1 cellular context compared by ENCODE assay signal in the genomic region with DNA sequence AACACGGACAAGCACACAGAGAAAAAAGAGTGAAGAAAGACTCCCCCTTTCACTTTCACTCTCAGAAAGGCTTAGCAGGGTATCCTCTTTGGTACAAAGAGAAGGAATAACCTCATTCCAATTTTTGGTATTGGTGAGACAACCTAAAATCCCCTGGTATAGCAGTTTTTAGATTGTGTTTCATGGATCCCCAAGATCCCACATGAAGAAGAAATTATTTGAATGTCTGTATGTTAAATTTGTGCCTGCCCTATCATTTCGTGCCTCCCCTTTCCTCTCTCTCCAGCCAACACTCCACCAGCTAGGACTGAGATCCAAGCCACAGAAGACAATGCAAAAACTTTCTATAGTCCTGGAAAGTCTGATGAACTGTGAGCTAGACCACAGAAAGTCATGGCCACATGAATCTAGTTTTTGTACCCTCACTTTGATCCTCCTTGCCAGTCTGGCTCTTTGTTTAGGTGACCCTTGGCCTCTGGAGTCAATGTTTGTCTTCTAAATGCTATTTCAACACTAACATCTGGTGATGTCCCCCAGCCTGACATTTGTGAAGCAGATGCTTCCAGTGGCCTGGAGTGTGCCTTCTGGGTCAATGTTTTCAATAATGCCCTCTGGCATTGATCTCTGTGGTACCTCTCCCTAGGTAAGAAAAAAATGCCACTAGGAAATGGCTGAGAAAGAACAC.
TF ChIP-seq lines count a peak whose summit lies in the region.

No MANE protein-coding gene starts in this region.

TF ChIP-seq in HepG2, 621 proteins besides CTCF, POLR2A, EP300 and RAD21 (continued from another document):
- TF ChIP-seq, protein P1, sequence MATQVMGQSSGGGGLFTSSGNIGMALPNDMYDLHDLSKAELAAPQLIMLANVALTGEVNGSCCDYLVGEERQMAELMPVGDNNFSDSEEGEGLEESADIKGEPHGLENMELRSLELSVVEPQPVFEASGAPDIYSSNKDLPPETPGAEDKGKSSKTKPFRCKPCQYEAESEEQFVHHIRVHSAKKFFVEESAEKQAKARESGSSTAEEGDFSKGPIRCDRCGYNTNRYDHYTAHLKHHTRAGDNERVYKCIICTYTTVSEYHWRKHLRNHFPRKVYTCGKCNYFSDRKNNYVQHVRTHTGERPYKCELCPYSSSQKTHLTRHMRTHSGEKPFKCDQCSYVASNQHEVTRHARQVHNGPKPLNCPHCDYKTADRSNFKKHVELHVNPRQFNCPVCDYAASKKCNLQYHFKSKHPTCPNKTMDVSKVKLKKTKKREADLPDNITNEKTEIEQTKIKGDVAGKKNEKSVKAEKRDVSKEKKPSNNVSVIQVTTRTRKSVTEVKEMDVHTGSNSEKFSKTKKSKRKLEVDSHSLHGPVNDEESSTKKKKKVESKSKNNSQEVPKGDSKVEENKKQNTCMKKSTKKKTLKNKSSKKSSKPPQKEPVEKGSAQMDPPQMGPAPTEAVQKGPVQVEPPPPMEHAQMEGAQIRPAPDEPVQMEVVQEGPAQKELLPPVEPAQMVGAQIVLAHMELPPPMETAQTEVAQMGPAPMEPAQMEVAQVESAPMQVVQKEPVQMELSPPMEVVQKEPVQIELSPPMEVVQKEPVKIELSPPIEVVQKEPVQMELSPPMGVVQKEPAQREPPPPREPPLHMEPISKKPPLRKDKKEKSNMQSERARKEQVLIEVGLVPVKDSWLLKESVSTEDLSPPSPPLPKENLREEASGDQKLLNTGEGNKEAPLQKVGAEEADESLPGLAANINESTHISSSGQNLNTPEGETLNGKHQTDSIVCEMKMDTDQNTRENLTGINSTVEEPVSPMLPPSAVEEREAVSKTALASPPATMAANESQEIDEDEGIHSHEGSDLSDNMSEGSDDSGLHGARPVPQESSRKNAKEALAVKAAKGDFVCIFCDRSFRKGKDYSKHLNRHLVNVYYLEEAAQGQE (IDR thresholded peaks at IDR 0.05; ENCODE audit: borderline replicate concordance in 1 of 2, low read depth in 1 of 2, low read length in 2 of 2), result peak in 1 of 2 experiments; percentile 78; a peak in 2 of 4 replicates
- TF ChIP-seq, protein P2, sequence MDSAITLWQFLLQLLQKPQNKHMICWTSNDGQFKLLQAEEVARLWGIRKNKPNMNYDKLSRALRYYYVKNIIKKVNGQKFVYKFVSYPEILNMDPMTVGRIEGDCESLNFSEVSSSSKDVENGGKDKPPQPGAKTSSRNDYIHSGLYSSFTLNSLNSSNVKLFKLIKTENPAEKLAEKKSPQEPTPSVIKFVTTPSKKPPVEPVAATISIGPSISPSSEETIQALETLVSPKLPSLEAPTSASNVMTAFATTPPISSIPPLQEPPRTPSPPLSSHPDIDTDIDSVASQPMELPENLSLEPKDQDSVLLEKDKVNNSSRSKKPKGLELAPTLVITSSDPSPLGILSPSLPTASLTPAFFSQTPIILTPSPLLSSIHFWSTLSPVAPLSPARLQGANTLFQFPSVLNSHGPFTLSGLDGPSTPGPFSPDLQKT (CRISPR knock-in tag; IDR thresholded peaks at IDR 0.05; ENCODE audit: borderline replicate concordance), result no peak
- TF ChIP-seq MLLT10 (CRISPR knock-in tag; IDR thresholded peaks at IDR 0.05) (no peak), ZNF331 (CRISPR knock-in tag; IDR thresholded peaks at IDR 0.05) (peak; percentile 95), SIX4 (CRISPR knock-in tag; IDR thresholded peaks at IDR 0.05) (peak; percentile 89), NR2F6 (IDR thresholded peaks at IDR 0.05) (peak; percentile 100), NR2F6 (CRISPR knock-in tag; IDR thresholded peaks at IDR 0.05) (peak; percentile 100), ZNF292 (CRISPR knock-in tag; IDR thresholded peaks at IDR 0.05; ENCODE audit: borderline replicate concordance, low read depth) (peak; percentile 95), TAF15 (IDR thresholded peaks at IDR 0.05; ENCODE audit: low read depth, low read length, poor library complexity, severe bottlenecking) (no peak), SP5 (CRISPR knock-in tag; IDR thresholded peaks at IDR 0.05; ENCODE audit: borderline replicate concordance, low read depth) (peak; percentile 77), ZFP62 (CRISPR knock-in tag; IDR thresholded peaks at IDR 0.05) (no peak), HDAC2 (CRISPR knock-in tag; IDR thresholded peaks at IDR 0.05) (peak; percentile 99), CCAR2 (optimal IDR thresholded peaks at IDR 0.05; ENCODE audit: low read depth, low read length) (no peak), ONECUT2 (CRISPR knock-in tag; IDR thresholded peaks at IDR 0.05) (peak; percentile 78), ZNF232 (CRISPR knock-in tag; IDR thresholded peaks at IDR 0.05; ENCODE audit: borderline replicate concordance) (peak; percentile 58; the same call in 1 of the 2 replicates), NFIC (IDR thresholded peaks at IDR 0.05; ENCODE audit: low read length) (peak; percentile 97), KDM4B (CRISPR knock-in tag; IDR thresholded peaks at IDR 0.05) (peak; percentile 97), RFX5 (IDR thresholded peaks at IDR 0.05; ENCODE audit: low read depth, low read length) (no peak), HDAC1 (CRISPR knock-in tag; IDR thresholded peaks at IDR 0.05) (peak; percentile 95), RFX1 (IDR thresholded peaks at IDR 0.05) (no peak), ZNF24 (IDR thresholded peaks at IDR 0.05) (peak; percentile 56; the same call in 1 of the 2 replicates), SIN3B (IDR thresholded peaks at IDR 0.05; ENCODE audit: low read length) (no peak)
- TF ChIP-seq, protein P3, sequence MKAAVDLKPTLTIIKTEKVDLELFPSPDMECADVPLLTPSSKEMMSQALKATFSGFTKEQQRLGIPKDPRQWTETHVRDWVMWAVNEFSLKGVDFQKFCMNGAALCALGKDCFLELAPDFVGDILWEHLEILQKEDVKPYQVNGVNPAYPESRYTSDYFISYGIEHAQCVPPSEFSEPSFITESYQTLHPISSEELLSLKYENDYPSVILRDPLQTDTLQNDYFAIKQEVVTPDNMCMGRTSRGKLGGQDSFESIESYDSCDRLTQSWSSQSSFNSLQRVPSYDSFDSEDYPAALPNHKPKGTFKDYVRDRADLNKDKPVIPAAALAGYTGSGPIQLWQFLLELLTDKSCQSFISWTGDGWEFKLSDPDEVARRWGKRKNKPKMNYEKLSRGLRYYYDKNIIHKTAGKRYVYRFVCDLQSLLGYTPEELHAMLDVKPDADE (CRISPR knock-in tag; IDR thresholded peaks at IDR 0.05), result no peak
- TF ChIP-seq, protein P4, sequence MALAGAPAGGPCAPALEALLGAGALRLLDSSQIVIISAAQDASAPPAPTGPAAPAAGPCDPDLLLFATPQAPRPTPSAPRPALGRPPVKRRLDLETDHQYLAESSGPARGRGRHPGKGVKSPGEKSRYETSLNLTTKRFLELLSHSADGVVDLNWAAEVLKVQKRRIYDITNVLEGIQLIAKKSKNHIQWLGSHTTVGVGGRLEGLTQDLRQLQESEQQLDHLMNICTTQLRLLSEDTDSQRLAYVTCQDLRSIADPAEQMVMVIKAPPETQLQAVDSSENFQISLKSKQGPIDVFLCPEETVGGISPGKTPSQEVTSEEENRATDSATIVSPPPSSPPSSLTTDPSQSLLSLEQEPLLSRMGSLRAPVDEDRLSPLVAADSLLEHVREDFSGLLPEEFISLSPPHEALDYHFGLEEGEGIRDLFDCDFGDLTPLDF (CRISPR knock-in tag; IDR thresholded peaks at IDR 0.05), result no peak
- TF ChIP-seq, protein P5, sequence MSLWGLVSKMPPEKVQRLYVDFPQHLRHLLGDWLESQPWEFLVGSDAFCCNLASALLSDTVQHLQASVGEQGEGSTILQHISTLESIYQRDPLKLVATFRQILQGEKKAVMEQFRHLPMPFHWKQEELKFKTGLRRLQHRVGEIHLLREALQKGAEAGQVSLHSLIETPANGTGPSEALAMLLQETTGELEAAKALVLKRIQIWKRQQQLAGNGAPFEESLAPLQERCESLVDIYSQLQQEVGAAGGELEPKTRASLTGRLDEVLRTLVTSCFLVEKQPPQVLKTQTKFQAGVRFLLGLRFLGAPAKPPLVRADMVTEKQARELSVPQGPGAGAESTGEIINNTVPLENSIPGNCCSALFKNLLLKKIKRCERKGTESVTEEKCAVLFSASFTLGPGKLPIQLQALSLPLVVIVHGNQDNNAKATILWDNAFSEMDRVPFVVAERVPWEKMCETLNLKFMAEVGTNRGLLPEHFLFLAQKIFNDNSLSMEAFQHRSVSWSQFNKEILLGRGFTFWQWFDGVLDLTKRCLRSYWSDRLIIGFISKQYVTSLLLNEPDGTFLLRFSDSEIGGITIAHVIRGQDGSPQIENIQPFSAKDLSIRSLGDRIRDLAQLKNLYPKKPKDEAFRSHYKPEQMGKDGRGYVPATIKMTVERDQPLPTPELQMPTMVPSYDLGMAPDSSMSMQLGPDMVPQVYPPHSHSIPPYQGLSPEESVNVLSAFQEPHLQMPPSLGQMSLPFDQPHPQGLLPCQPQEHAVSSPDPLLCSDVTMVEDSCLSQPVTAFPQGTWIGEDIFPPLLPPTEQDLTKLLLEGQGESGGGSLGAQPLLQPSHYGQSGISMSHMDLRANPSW (CRISPR knock-in tag; IDR thresholded peaks at IDR 0.05; ENCODE audit: borderline replicate concordance), result peak; percentile 91; the same call in 1 of the 2 replicates
